In the genomic region with DNA sequence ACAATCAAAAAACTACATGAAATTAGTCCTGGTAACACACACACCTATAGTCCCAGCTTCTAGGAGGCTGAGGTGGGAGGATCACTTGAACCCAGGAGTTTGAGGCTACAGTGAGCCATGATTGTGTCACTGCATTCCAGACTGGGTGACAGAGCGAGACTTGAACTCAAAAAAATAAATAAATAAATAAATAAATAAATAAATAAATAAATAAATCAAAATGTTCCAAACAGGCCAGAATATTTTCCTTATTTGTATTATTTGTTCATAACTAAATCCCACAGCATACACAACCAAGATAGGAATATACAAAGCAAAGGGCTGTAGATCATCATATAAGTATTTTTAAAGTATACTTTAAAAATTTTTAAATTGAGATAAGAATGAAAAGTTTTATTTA, we compare ENCODE assay signal across 1 cellular context.
TF ChIP-seq lines count a peak whose summit lies in the region.

No MANE protein-coding gene starts in this region.

TF ChIP-seq in HEK293, 187 proteins besides CTCF, POLR2A, EP300 and RAD21 (continued from another document and continues in another):
- TF ChIP-seq, protein P1, sequence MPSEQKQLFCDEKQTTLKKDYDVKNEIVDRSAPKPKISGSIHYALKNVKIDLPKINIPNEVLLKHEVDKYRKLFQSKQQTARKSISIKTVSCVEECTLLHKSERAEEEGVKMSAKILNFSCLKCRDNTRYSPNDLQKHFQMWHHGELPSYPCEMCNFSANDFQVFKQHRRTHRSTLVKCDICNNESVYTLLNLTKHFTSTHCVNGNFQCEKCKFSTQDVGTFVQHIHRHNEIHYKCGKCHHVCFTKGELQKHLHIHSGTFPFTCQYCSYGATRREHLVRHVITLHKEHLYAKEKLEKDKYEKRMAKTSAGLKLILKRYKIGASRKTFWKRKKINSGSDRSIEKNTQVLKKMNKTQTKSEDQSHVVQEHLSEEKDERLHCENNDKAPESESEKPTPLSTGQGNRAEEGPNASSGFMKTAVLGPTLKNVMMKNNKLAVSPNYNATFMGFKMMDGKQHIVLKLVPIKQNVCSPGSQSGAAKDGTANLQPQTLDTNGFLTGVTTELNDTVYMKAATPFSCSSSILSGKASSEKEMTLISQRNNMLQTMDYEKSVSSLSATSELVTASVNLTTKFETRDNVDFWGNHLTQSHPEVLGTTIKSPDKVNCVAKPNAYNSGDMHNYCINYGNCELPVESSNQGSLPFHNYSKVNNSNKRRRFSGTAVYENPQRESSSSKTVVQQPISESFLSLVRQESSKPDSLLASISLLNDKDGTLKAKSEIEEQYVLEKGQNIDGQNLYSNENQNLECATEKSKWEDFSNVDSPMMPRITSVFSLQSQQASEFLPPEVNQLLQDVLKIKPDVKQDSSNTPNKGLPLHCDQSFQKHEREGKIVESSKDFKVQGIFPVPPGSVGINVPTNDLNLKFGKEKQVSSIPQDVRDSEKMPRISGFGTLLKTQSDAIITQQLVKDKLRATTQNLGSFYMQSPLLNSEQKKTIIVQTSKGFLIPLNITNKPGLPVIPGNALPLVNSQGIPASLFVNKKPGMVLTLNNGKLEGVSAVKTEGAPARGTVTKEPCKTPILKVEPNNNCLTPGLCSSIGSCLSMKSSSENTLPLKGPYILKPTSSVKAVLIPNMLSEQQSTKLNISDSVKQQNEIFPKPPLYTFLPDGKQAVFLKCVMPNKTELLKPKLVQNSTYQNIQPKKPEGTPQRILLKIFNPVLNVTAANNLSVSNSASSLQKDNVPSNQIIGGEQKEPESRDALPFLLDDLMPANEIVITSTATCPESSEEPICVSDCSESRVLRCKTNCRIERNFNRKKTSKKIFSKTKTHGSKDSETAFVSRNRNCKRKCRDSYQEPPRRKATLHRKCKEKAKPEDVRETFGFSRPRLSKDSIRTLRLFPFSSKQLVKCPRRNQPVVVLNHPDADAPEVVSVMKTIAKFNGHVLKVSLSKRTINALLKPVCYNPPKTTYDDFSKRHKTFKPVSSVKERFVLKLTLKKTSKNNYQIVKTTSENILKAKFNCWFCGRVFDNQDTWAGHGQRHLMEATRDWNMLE (tag by site-specific recombination; conservative IDR thresholded peaks at IDR 0.05; ENCODE audit: low read depth): peak; percentile 63
- TF ChIP-seq, protein P2, sequence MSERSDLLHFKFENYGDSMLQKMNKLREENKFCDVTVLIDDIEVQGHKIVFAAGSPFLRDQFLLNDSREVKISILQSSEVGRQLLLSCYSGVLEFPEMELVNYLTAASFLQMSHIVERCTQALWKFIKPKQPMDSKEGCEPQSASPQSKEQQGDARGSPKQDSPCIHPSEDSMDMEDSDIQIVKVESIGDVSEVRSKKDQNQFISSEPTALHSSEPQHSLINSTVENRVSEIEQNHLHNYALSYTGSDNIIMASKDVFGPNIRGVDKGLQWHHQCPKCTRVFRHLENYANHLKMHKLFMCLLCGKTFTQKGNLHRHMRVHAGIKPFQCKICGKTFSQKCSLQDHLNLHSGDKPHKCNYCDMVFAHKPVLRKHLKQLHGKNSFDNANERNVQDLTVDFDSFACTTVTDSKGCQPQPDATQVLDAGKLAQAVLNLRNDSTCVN (tag by site-specific recombination; optimal IDR thresholded peaks at IDR 0.05): no peak
- TF ChIP-seq SP7 (tag by site-specific recombination; IDR thresholded peaks at IDR 0.05) (no peak), ZNF677 (tag by site-specific recombination; IDR thresholded peaks at IDR 0.05) (no peak), ZFHX2 (tag by site-specific recombination; conservative IDR thresholded peaks at IDR 0.05) (no peak), ZNF76 (tag by site-specific recombination; IDR thresholded peaks at IDR 0.05; ENCODE audit: borderline replicate concordance, low read depth) (no peak), ZNF549 (tag by site-specific recombination; IDR thresholded peaks at IDR 0.05) (no peak), ZNF169 (tag by site-specific recombination; IDR thresholded peaks at IDR 0.05) (no peak), HOXD13 (CRISPR knock-in tag; IDR thresholded peaks at IDR 0.05; ENCODE audit: borderline replicate concordance) (no peak), MEIS1 (CRISPR knock-in tag; IDR thresholded peaks at IDR 0.05; ENCODE audit: borderline replicate concordance) (no peak), ZNF830 (tag by site-specific recombination; IDR thresholded peaks at IDR 0.05; ENCODE audit: low read depth) (no peak), ZNF701 (tag by site-specific recombination; IDR thresholded peaks at IDR 0.05) (no peak), ZNF514 (tag by site-specific recombination; IDR thresholded peaks at IDR 0.05) (no peak), ZNF157 (tag by site-specific recombination; IDR thresholded peaks at IDR 0.05) (no peak), ZBTB17 (tag by site-specific recombination; IDR thresholded peaks at IDR 0.05) (no peak), KLF8 (tag by site-specific recombination; IDR thresholded peaks at IDR 0.05) (no peak), ZNF223 (tag by site-specific recombination; IDR thresholded peaks at IDR 0.05) (no peak)
- TF ChIP-seq, protein P3, sequence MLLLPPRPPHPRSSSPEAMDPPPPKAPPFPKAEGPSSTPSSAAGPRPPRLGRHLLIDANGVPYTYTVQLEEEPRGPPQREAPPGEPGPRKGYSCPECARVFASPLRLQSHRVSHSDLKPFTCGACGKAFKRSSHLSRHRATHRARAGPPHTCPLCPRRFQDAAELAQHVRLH (tag by site-specific recombination; IDR thresholded peaks at IDR 0.05): no peak
- TF ChIP-seq, protein P4, sequence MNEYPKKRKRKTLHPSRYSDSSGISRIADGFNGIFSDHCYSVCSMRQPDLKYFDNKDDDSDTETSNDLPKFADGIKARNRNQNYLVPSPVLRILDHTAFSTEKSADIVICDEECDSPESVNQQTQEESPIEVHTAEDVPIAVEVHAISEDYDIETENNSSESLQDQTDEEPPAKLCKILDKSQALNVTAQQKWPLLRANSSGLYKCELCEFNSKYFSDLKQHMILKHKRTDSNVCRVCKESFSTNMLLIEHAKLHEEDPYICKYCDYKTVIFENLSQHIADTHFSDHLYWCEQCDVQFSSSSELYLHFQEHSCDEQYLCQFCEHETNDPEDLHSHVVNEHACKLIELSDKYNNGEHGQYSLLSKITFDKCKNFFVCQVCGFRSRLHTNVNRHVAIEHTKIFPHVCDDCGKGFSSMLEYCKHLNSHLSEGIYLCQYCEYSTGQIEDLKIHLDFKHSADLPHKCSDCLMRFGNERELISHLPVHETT (tag by site-specific recombination; IDR thresholded peaks at IDR 0.05): no peak
- TF ChIP-seq, protein P5, sequence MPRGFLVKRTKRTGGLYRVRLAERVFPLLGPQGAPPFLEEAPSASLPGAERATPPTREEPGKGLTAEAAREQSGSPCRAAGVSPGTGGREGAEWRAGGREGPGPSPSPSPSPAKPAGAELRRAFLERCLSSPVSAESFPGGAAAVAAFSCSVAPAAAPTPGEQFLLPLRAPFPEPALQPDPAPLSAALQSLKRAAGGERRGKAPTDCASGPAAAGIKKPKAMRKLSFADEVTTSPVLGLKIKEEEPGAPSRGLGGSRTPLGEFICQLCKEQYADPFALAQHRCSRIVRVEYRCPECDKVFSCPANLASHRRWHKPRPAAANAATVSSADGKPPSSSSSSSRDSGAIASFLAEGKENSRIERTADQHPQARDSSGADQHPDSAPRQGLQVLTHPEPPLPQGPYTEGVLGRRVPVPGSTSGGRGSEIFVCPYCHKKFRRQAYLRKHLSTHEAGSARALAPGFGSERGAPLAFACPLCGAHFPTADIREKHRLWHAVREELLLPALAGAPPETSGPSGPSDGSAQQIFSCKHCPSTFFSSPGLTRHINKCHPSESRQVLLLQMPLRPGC (tag by site-specific recombination; IDR thresholded peaks at IDR 0.05): no peak
- TF ChIP-seq, protein P6, sequence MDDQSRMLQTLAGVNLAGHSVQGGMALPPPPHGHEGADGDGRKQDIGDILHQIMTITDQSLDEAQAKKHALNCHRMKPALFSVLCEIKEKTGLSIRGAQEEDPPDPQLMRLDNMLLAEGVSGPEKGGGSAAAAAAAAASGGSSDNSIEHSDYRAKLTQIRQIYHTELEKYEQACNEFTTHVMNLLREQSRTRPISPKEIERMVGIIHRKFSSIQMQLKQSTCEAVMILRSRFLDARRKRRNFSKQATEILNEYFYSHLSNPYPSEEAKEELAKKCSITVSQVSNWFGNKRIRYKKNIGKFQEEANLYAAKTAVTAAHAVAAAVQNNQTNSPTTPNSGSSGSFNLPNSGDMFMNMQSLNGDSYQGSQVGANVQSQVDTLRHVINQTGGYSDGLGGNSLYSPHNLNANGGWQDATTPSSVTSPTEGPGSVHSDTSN (CRISPR knock-in tag; IDR thresholded peaks at IDR 0.05): no peak
- TF ChIP-seq, protein P7, sequence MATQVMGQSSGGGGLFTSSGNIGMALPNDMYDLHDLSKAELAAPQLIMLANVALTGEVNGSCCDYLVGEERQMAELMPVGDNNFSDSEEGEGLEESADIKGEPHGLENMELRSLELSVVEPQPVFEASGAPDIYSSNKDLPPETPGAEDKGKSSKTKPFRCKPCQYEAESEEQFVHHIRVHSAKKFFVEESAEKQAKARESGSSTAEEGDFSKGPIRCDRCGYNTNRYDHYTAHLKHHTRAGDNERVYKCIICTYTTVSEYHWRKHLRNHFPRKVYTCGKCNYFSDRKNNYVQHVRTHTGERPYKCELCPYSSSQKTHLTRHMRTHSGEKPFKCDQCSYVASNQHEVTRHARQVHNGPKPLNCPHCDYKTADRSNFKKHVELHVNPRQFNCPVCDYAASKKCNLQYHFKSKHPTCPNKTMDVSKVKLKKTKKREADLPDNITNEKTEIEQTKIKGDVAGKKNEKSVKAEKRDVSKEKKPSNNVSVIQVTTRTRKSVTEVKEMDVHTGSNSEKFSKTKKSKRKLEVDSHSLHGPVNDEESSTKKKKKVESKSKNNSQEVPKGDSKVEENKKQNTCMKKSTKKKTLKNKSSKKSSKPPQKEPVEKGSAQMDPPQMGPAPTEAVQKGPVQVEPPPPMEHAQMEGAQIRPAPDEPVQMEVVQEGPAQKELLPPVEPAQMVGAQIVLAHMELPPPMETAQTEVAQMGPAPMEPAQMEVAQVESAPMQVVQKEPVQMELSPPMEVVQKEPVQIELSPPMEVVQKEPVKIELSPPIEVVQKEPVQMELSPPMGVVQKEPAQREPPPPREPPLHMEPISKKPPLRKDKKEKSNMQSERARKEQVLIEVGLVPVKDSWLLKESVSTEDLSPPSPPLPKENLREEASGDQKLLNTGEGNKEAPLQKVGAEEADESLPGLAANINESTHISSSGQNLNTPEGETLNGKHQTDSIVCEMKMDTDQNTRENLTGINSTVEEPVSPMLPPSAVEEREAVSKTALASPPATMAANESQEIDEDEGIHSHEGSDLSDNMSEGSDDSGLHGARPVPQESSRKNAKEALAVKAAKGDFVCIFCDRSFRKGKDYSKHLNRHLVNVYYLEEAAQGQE (tag by site-specific recombination; IDR thresholded peaks at IDR 0.05): 0 out of 2 replicates have a peak, but pooled peaks have one; percentile 20
- TF ChIP-seq, protein P8, sequence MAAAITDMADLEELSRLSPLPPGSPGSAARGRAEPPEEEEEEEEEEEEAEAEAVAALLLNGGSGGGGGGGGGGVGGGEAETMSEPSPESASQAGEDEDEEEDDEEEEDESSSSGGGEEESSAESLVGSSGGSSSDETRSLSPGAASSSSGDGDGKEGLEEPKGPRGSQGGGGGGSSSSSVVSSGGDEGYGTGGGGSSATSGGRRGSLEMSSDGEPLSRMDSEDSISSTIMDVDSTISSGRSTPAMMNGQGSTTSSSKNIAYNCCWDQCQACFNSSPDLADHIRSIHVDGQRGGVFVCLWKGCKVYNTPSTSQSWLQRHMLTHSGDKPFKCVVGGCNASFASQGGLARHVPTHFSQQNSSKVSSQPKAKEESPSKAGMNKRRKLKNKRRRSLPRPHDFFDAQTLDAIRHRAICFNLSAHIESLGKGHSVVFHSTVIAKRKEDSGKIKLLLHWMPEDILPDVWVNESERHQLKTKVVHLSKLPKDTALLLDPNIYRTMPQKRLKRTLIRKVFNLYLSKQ (tag by site-specific recombination; IDR thresholded peaks at IDR 0.05; ENCODE audit: borderline replicate concordance): no peak
- TF ChIP-seq, protein P9, sequence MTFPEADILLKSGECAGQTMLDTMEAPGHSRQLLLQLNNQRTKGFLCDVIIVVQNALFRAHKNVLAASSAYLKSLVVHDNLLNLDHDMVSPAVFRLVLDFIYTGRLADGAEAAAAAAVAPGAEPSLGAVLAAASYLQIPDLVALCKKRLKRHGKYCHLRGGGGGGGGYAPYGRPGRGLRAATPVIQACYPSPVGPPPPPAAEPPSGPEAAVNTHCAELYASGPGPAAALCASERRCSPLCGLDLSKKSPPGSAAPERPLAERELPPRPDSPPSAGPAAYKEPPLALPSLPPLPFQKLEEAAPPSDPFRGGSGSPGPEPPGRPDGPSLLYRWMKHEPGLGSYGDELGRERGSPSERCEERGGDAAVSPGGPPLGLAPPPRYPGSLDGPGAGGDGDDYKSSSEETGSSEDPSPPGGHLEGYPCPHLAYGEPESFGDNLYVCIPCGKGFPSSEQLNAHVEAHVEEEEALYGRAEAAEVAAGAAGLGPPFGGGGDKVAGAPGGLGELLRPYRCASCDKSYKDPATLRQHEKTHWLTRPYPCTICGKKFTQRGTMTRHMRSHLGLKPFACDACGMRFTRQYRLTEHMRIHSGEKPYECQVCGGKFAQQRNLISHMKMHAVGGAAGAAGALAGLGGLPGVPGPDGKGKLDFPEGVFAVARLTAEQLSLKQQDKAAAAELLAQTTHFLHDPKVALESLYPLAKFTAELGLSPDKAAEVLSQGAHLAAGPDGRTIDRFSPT (tag by site-specific recombination; IDR thresholded peaks at IDR 0.05): no peak
- TF ChIP-seq, protein P10, sequence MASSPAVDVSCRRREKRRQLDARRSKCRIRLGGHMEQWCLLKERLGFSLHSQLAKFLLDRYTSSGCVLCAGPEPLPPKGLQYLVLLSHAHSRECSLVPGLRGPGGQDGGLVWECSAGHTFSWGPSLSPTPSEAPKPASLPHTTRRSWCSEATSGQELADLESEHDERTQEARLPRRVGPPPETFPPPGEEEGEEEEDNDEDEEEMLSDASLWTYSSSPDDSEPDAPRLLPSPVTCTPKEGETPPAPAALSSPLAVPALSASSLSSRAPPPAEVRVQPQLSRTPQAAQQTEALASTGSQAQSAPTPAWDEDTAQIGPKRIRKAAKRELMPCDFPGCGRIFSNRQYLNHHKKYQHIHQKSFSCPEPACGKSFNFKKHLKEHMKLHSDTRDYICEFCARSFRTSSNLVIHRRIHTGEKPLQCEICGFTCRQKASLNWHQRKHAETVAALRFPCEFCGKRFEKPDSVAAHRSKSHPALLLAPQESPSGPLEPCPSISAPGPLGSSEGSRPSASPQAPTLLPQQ (tag by site-specific recombination; IDR thresholded peaks at IDR 0.05): no peak
- TF ChIP-seq, protein P11, sequence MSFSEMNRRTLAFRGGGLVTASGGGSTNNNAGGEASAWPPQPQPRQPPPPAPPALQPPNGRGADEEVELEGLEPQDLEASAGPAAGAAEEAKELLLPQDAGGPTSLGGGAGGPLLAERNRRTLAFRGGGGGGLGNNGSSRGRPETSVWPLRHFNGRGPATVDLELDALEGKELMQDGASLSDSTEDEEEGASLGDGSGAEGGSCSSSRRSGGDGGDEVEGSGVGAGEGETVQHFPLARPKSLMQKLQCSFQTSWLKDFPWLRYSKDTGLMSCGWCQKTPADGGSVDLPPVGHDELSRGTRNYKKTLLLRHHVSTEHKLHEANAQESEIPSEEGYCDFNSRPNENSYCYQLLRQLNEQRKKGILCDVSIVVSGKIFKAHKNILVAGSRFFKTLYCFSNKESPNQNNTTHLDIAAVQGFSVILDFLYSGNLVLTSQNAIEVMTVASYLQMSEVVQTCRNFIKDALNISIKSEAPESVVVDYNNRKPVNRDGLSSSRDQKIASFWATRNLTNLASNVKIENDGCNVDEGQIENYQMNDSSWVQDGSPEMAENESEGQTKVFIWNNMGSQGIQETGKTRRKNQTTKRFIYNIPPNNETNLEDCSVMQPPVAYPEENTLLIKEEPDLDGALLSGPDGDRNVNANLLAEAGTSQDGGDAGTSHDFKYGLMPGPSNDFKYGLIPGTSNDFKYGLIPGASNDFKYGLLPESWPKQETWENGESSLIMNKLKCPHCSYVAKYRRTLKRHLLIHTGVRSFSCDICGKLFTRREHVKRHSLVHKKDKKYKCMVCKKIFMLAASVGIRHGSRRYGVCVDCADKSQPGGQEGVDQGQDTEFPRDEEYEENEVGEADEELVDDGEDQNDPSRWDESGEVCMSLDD (tag by site-specific recombination; IDR thresholded peaks at IDR 0.05): no peak
